ENCODE assay signal across 17 cellular contexts in genomic region chrX:56402207-56402606, GRCh38.
DNase-seq lines count a peak whose midpoint lies in the region; ATAC-seq and FAIRE-seq lines count a peak whose summit lies in the region.
"Had no signal": no experiment of that assay in that cellular context is flagged by ENCODE, and none has a peak within 500 bp of the region (broad histone marks: within the 10 kb centered on the region; RNA-seq: fewer than 3 reads in every experiment).

No MANE protein-coding gene starts in this region.

- DNase-seq in activated CD4-positive, alpha-beta T cell treated with anti-CD3 and anti-CD28 coated beads for 36 hours = no peak
- no peak for DNase-seq in activated CD4-positive, alpha-beta T cell treated with anti-CD3 and anti-CD28 coated beads, Interleukin-2, amount 50 U/mL, for 4 hours
- DNase-seq in activated naive CD4-positive, alpha-beta T cell treated with anti-CD3 and anti-CD28 coated beads, Interleukin-2, amount 50 U/mL, for 72 hours (ENCODE audit: low spot score in 2 of 2) = no peak
- no peak for DNase-seq in activated naive CD4-positive, alpha-beta T cell (lab: John Stamatoyannopoulos, UW)
- DNase-seq in activated CD4-positive, alpha-beta memory T cell treated with anti-CD3 and anti-CD28 coated beads for 36 hours = no peak
- DNase-seq: CD4-positive, alpha-beta memory T cell; DMS153; DMS79; GDM1; GM23248 had no signal

- FAIRE-seq in colon (lab: Jason Lieb, UNC) = peak; percentile 76
- FAIRE-seq: A549, GM19239, HepG2 had no signal

- POLR2A ChIA-PET in activated CD4-positive, alpha-beta T cell treated with anti-CD3 and anti-CD28 coated beads for 36 hours (lab: Charles Lee) = no interaction called here
- POLR2A ChIA-PET in activated CD4-positive, alpha-beta memory T cell treated with anti-CD3 and anti-CD28 coated beads for 36 hours (lab: Charles Lee) = no interaction called here

- ATAC-seq in activated CD4-positive, alpha-beta T cell treated with anti-CD3 and anti-CD28 coated beads for 36 hours = peak; percentile 52
- peak; percentile 30 to 33 for ATAC-seq in activated naive CD4-positive, alpha-beta T cell treated with anti-CD3 and anti-CD28 coated beads, Interleukin-2, amount 50 U/mL, for 72 hours
- no peak for ATAC-seq in GM18519 (IDR thresholded peaks at IDR 0.05; ENCODE audit: low FRiP score, unreplicated experiment)
- ATAC-seq: A549, HepG2 had no signal

- H3K27ac Mint-ChIP-seq in activated CD4-positive, alpha-beta T cell treated with anti-CD3 and anti-CD28 coated beads for 36 hours = no peak overlapping the region
- no peak overlapping the region for H3K27ac Mint-ChIP-seq in activated naive CD4-positive, alpha-beta T cell treated with anti-CD3 and anti-CD28 coated beads, Interleukin-2, amount 50 U/mL, for 72 hours
- no peak overlapping the region for H3K27ac Mint-ChIP-seq in activated CD4-positive, alpha-beta memory T cell treated with anti-CD3 and anti-CD28 coated beads for 36 hours
- H3K27ac Mint-ChIP-seq: CD14-positive monocyte, IgD-negative memory B cell had no signal

- peaks cover 22% of the 10 kb centered on the region for H3K4me1 Mint-ChIP-seq in activated CD4-positive, alpha-beta T cell treated with anti-CD3 and anti-CD28 coated beads for 36 hours
- peaks cover 46% of the 10 kb centered on the region for H3K4me1 Mint-ChIP-seq in activated CD4-positive, alpha-beta memory T cell treated with anti-CD3 and anti-CD28 coated beads for 36 hours (ENCODE audit: low read depth)
- H3K4me1 Mint-ChIP-seq: CD14-positive monocyte, IgD-negative memory B cell had no signal

- intact Hi-C loops in activated CD4-positive, alpha-beta T cell treated with anti-CD3 and anti-CD28 coated beads for 36 hours (cut with DNase I, micrococcal nuclease) = no loop called here
- intact Hi-C loops in activated CD4-positive, alpha-beta memory T cell treated with anti-CD3 and anti-CD28 coated beads for 36 hours (cut with micrococcal nuclease) = loop anchor here (5.0 kb wide), 1 partner anchor 35 kb away; no protein-coding TSS in a partner anchor

- H3K4me3 Mint-ChIP-seq in activated CD4-positive, alpha-beta T cell treated with anti-CD3 and anti-CD28 coated beads for 36 hours = no peak overlapping the region
- H3K4me3 Mint-ChIP-seq in activated CD4-positive, alpha-beta memory T cell treated with anti-CD3 and anti-CD28 coated beads for 36 hours = no peak overlapping the region
- H3K4me3 Mint-ChIP-seq: CD14-positive monocyte, IgD-negative memory B cell had no signal

- peaks cover 1% of the 10 kb centered on the region for H3K36me3 Mint-ChIP-seq in activated CD4-positive, alpha-beta T cell treated with anti-CD3 and anti-CD28 coated beads for 36 hours (ENCODE audit: low read depth)
- peaks cover 7 to 22% of the 10 kb centered on the region in 2 donors for H3K36me3 Mint-ChIP-seq in activated naive CD4-positive, alpha-beta T cell treated with anti-CD3 and anti-CD28 coated beads, Interleukin-2, amount 50 U/mL, for 72 hours
- peaks cover 6% of the 10 kb centered on the region for H3K36me3 Mint-ChIP-seq in activated CD4-positive, alpha-beta memory T cell treated with anti-CD3 and anti-CD28 coated beads for 36 hours
- H3K36me3 Mint-ChIP-seq: CD14-positive monocyte, IgD-negative memory B cell had no signal

- H3K9me3 Mint-ChIP-seq in activated CD4-positive, alpha-beta T cell treated with anti-CD3 and anti-CD28 coated beads for 36 hours (ENCODE audit: low read depth) = peaks cover 2% of the 10 kb centered on the region
- H3K9me3 Mint-ChIP-seq in activated naive CD4-positive, alpha-beta T cell treated with anti-CD3 and anti-CD28 coated beads, Interleukin-2, amount 50 U/mL, for 72 hours = no peaks in the 10 kb centered on the region
- peaks cover 15% of the 10 kb centered on the region for H3K9me3 Mint-ChIP-seq in activated CD4-positive, alpha-beta memory T cell treated with anti-CD3 and anti-CD28 coated beads for 36 hours

- no peaks in the 10 kb centered on the region for H3K27me3 Mint-ChIP-seq in activated CD4-positive, alpha-beta T cell treated with anti-CD3 and anti-CD28 coated beads for 36 hours
- H3K27me3 Mint-ChIP-seq in activated CD4-positive, alpha-beta memory T cell treated with anti-CD3 and anti-CD28 coated beads for 36 hours = no peaks in the 10 kb centered on the region
- H3K27me3 Mint-ChIP-seq: CD4-positive, alpha-beta memory T cell had no signal

- CTCF ChIA-PET in activated CD4-positive, alpha-beta T cell treated with anti-CD3 and anti-CD28 coated beads for 36 hours (lab: Charles Lee) = interaction anchor here (0.6 kb wide), 1 partner anchor 66 kb away, joined by 5 read pairs; no protein-coding TSS in a partner anchor
- CTCF ChIA-PET in activated CD4-positive, alpha-beta memory T cell treated with anti-CD3 and anti-CD28 coated beads for 36 hours (lab: Charles Lee) = no interaction called here
